Comparison of ENCODE assay signal across 15 cellular contexts in the genomic region with DNA sequence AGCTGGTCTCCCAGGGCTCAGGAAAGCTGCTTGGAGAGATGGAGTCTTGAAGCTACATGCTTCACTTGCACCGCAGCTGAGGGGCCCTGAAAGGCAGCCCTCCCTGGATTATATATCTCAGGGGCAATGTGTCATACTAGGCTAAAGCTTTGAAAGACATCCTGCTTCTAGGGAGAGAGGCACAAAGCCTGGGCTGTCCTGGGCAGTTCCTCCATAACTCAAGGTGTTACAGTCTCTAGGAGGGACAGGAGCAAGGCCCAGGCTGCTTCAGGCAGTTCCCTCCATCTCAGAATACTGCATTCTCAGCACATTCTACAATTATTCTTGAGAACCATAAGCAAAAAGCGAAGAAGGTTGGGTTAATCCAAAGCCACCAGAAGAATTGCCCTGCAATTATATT. TPM values are rescaled to one million over a fixed set of nuclear protein-coding genes. Genes with fewer than 3 reads are reported as not detected.
A peak's percentile ranks its signal among the peaks of the same experiment; 100 is the strongest.
DNase-seq lines count a peak whose midpoint lies in the region; ATAC-seq, FAIRE-seq and TF ChIP-seq lines count a peak whose summit lies in the region.
"Had no signal": no experiment of that assay in that cellular context is flagged by ENCODE, and none has a peak within 500 bp of the region (broad histone marks: within the 10 kb centered on the region; RNA-seq: fewer than 3 reads in every experiment).

No MANE protein-coding gene starts in this region.

- no peak for TF ChIP-seq RAD21 in A549 (conservative IDR thresholded peaks at IDR 0.05 in 1 of 2, IDR thresholded peaks at IDR 0.05 in 1 of 2)

- no peaks in the 10 kb centered on the region for H4K20me1 ChIP-seq in OCI-LY7 (ENCODE audit: insufficient read depth, low read length)
- H4K20me1 ChIP-seq: BLaER1 treated with 17β-estradiol and CSF1 and Interleukin-3, amounts not matched to agents 10 nM and 100 nM had no signal

- H3K36me3 ChIP-seq in OCI-LY7 (ENCODE audit: insufficient read depth, low read length) = no peaks in the 10 kb centered on the region
- H3K36me3 ChIP-seq: BLaER1 treated with 17β-estradiol and CSF1 and Interleukin-3, amounts not matched to agents 10 nM and 100 nM; HAP-1 had no signal

- H3K27me3 Mint-ChIP-seq in memory B cell = no peaks in the 10 kb centered on the region
- H3K27me3 Mint-ChIP-seq in stimulated activated naive B cell treated with anti-CD40 and anti-IgM and Interleukin-4, amounts not matched to agents 10 μg/mL and 1 μg/mL and 100 μg/mL, for 72 hours = no peaks in the 10 kb centered on the region
- H3K27me3 Mint-ChIP-seq: B cell had no signal

- no TSS peak for BruUV-seq in OCI-LY7 (replicated peaks; lab: Mats Ljungman, UMichigan)

- H3K9me2 ChIP-seq in OCI-LY7 (ENCODE audit: insufficient read depth, low read length) = no peaks in the 10 kb centered on the region

- no peak for TF ChIP-seq POLR2A in A549 (IDR thresholded peaks at IDR 0.05; ENCODE audit: low read length)

- FAIRE-seq in A549 (lab: Jason Lieb, UNC) = no peak
- FAIRE-seq: GM12878 had no signal

- DNase-seq in A549 (ENCODE audit: low read depth in 1 of 2, low spot score in 1 of 2) (no peak), OCI-LY7 (ENCODE audit: low spot score) (no peak), memory B cell (ENCODE audit: low spot score in 2 of 2) (no peak), NCI-H82 (lab: John Stamatoyannopoulos, UW) (no peak)
- DNase-seq in stimulated activated naive B cell treated with anti-CD40 and anti-IgM and Interleukin-4, amounts not matched to agents 10 μg/mL and 1 μg/mL and 100 μg/mL, for 72 hours = no peak
- no peak for DNase-seq in stimulated activated CD4-positive, alpha-beta T cell treated with anti-CD3 and anti-CD28 coated beads, Interleukin-1b, Interleukin-23, amount 100 ng/mL, for 48 hours
- DNase-seq: 8988T; Calu3; CD8-positive, alpha-beta T cell; DMS79 treated with DMSO at 0.1 percent for 48 hours had no signal

- peaks cover 2% of the 10 kb centered on the region for H3K9me3 Mint-ChIP-seq in memory B cell
- peaks cover 0 to 6% of the 10 kb centered on the region in 2 donors for H3K9me3 Mint-ChIP-seq in stimulated activated naive B cell treated with anti-CD40 and anti-IgM and Interleukin-4, amounts not matched to agents 10 μg/mL and 1 μg/mL and 100 μg/mL, for 72 hours
- H3K9me3 Mint-ChIP-seq: CD8-positive, alpha-beta T cell had no signal

- CTCF ChIA-PET in A549 (lab: Yijun Ruan, JAX) (no interaction called here), OCI-LY7 (lab: Charles Lee; ENCODE audit: unreplicated experiment) (no interaction called here)

- H3K4me1 ChIP-seq in A549 = no peaks in the 10 kb centered on the region
- peaks cover 9% of the 10 kb centered on the region for H3K4me1 ChIP-seq in OCI-LY7 (ENCODE audit: insufficient read depth, low read length, poor library complexity, severe bottlenecking)
- H3K4me1 ChIP-seq: BLaER1 treated with 17β-estradiol and CSF1 and Interleukin-3, amounts not matched to agents 10 nM and 100 nM; HAP-1 had no signal

- ATAC-seq in A549 (no peak), memory B cell (ENCODE audit: low read depth) (no peak), HG02970 (IDR thresholded peaks at IDR 0.05; ENCODE audit: low FRiP score, unreplicated experiment) (no peak)
- ATAC-seq in stimulated activated naive B cell treated with anti-CD40 and anti-IgM and Interleukin-4, amounts not matched to agents 10 μg/mL and 1 μg/mL and 100 μg/mL, for 72 hours (replicated peaks) = no peak
- ATAC-seq: CD8-positive, alpha-beta T cell; GM12878 had no signal

- H3K27ac ChIP-seq in A549 (no peak overlapping the region), OCI-LY7 (ENCODE audit: low read depth, low read length, poor library complexity, severe bottlenecking) (no peak overlapping the region)
- H3K27ac ChIP-seq: BLaER1 treated with 17β-estradiol and CSF1 and Interleukin-3, amounts not matched to agents 10 nM and 100 nM had no signal

- TF ChIP-seq CTCF in A549 (IDR thresholded peaks at IDR 0.05) = no peak
- no peak for TF ChIP-seq CTCF in OCI-LY7 (conservative IDR thresholded peaks at IDR 0.05; ENCODE audit: low read length)

- whole genome bisulfite sequencing in A549 (ENCODE audit: missing lambda C conversion rate) = 40% methylated on average over 2 of the region's 2 CpGs

- no peaks in the 10 kb centered on the region for H3K9me3 ChIP-seq in A549
- no peaks in the 10 kb centered on the region for H3K9me3 ChIP-seq in OCI-LY7 (ENCODE audit: low read length)
- H3K9me3 ChIP-seq: BLaER1 treated with 17β-estradiol and CSF1 and Interleukin-3, amounts not matched to agents 10 nM and 100 nM; HAP-1 had no signal

- H3K36me3 Mint-ChIP-seq in memory B cell = peaks cover 2% of the 10 kb centered on the region
- H3K36me3 Mint-ChIP-seq in stimulated activated naive B cell treated with anti-CD40 and anti-IgM and Interleukin-4, amounts not matched to agents 10 μg/mL and 1 μg/mL and 100 μg/mL, for 72 hours = peaks cover 0 to 4% of the 10 kb centered on the region in 2 donors
- H3K36me3 Mint-ChIP-seq: CD8-positive, alpha-beta T cell had no signal

- H3K4me3 ChIP-seq in A549 (no peak overlapping the region), OCI-LY7 (ENCODE audit: low read depth, low read length, poor library complexity, severe bottlenecking) (no peak overlapping the region)
- H3K4me3 ChIP-seq: BLaER1 treated with 17β-estradiol and CSF1 and Interleukin-3, amounts not matched to agents 10 nM and 100 nM; GM12878; HAP-1 had no signal

- peaks cover 18% of the 10 kb centered on the region for H3K4me1 Mint-ChIP-seq in memory B cell
- peaks cover 28 to 38% of the 10 kb centered on the region in 2 donors for H3K4me1 Mint-ChIP-seq in stimulated activated naive B cell treated with anti-CD40 and anti-IgM and Interleukin-4, amounts not matched to agents 10 μg/mL and 1 μg/mL and 100 μg/mL, for 72 hours

- H3K4me3 Mint-ChIP-seq in memory B cell = no peak overlapping the region
- no peak overlapping the region for H3K4me3 Mint-ChIP-seq in stimulated activated naive B cell treated with anti-CD40 and anti-IgM and Interleukin-4, amounts not matched to agents 10 μg/mL and 1 μg/mL and 100 μg/mL, for 72 hours
- H3K4me3 Mint-ChIP-seq: B cell; CD8-positive, alpha-beta T cell had no signal

- POLR2A ChIA-PET in A549 (lab: Yijun Ruan, JAX) (no interaction called here), OCI-LY7 (lab: Charles Lee) (interaction anchor here (1.0 to 2.0 kb wide), 5 partner anchors 10 to 20 kb away, joined by 3 to 16 read pairs (median 7); no protein-coding TSS in a partner anchor)

- intact Hi-C loops in OCI-LY7 (cut with micrococcal nuclease; ENCODE audit: unreplicated experiment) = no loop called here

- peak overlapping the region; percentile 24 for H3K27ac Mint-ChIP-seq in memory B cell
- peak overlapping the region; percentile 71 for H3K27ac Mint-ChIP-seq in stimulated activated naive B cell treated with anti-CD40 and anti-IgM and Interleukin-4, amounts not matched to agents 10 μg/mL and 1 μg/mL and 100 μg/mL, for 72 hours
- H3K27ac Mint-ChIP-seq: B cell; CD8-positive, alpha-beta T cell had no signal

- H3K4me2 ChIP-seq in A549 (no peak overlapping the region), OCI-LY7 (ENCODE audit: low read length) (no peak overlapping the region)
- H3K4me2 ChIP-seq: BLaER1 treated with 17β-estradiol and CSF1 and Interleukin-3, amounts not matched to agents 10 nM and 100 nM had no signal

- no peaks in the 10 kb centered on the region for H3K79me2 ChIP-seq in OCI-LY7 (ENCODE audit: insufficient read depth, low read depth, low read length)

- no peak for TF ChIP-seq EP300 in A549 (IDR thresholded peaks at IDR 0.05)

- peak overlapping the region; percentile 6; the same call in 1 of the 2 replicates for H2AFZ ChIP-seq in OCI-LY7 (ENCODE audit: low read length)

TF ChIP-seq in A549, 52 proteins besides CTCF, POLR2A, EP300 and RAD21:
- TF ChIP-seq, protein P1, sequence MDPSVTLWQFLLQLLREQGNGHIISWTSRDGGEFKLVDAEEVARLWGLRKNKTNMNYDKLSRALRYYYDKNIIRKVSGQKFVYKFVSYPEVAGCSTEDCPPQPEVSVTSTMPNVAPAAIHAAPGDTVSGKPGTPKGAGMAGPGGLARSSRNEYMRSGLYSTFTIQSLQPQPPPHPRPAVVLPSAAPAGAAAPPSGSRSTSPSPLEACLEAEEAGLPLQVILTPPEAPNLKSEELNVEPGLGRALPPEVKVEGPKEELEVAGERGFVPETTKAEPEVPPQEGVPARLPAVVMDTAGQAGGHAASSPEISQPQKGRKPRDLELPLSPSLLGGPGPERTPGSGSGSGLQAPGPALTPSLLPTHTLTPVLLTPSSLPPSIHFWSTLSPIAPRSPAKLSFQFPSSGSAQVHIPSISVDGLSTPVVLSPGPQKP (IDR thresholded peaks at IDR 0.05; ENCODE audit: low read depth, low read length) = no peak
- TF ChIP-seq HDAC2 (IDR thresholded peaks at IDR 0.05) (no peak), GATA3 (IDR thresholded peaks at IDR 0.05; ENCODE audit: borderline replicate concordance) (no peak), MAFK (IDR thresholded peaks at IDR 0.05; ENCODE audit: partially characterized antibody) (peak; percentile 53)
- TF ChIP-seq, protein P2, sequence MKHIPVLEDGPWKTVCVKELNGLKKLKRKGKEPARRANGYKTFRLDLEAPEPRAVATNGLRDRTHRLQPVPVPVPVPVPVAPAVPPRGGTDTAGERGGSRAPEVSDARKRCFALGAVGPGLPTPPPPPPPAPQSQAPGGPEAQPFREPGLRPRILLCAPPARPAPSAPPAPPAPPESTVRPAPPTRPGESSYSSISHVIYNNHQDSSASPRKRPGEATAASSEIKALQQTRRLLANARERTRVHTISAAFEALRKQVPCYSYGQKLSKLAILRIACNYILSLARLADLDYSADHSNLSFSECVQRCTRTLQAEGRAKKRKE (CRISPR knock-in tag; IDR thresholded peaks at IDR 0.05; ENCODE audit: low read depth) = no peak

RNA-seq across cellular contexts. Expression of a gene that starts 22.0 kb away (rescaled TPM):
- polyA plus RNA-seq in A549 (2011; rRNA removed) (134 and 199 TPM in 2 replicates), A549 (2017; fragmentation: RNase III; extraction: RNeasy Plus Mini Kit Qiagen cat#74134 plus additional on column Dnase treatment) (111 to 115 TPM (median 111 TPM) in 3 replicates)
- 68.8 and 78.4 TPM in 2 replicates for polyA plus RNA-seq in A549 (2012; cell fraction: cytosol; rRNA removed)
- 51.6 and 84.8 TPM in 2 replicates for polyA plus RNA-seq in A549 (2012; cell fraction: nucleus; rRNA removed)
- 95.6 and 112 TPM in 2 replicates for polyA minus RNA-seq in A549 (2011; rRNA and poly(A)+ RNA removed)
- 280 and 319 TPM in 2 replicates for total RNA-seq in OCI-LY7 (2014; rRNA removed; shearing (Covaris generic))
- 312 and 363 TPM in 2 replicates for total RNA-seq in OCI-LY7 (2022)
